Comparison of ENCODE assay signal across 16 cellular contexts in genomic region chr22:49291781-49292180, GRCh38.
"Had no signal": no experiment of that assay in that cellular context is flagged by ENCODE, and none has a peak within 500 bp of the region (broad histone marks: within the 10 kb centered on the region; RNA-seq: fewer than 3 reads in every experiment).

No MANE protein-coding gene starts in this region.

- H3K36me3 ChIP-seq: right atrium auricular region, vagina had no signal

- H3K4me1 ChIP-seq: foreskin keratinocyte, right atrium auricular region, vagina had no signal

- ATAC-seq: foreskin keratinocyte, left colon had no signal

- H3K4me3 Mint-ChIP-seq: endodermal cell, naive B cell, nephron, type B pancreatic cell had no signal

- H3K4me1 Mint-ChIP-seq: endodermal cell, naive B cell had no signal

- H3K9me3 ChIP-seq: vagina had no signal

- H3K36me3 Mint-ChIP-seq: type B pancreatic cell had no signal

- DNase-seq: dermis blood vessel endothelial cell; effector CD4-positive, alpha-beta T cell; erythroblast; foreskin keratinocyte; mesendoderm; naive B cell; small intestine; stimulated activated CD4-positive, alpha-beta T cell treated with anti-CD3 and anti-CD28 coated beads, Interleukin-2, amount 100 ng/mL, for 48 hours; stimulated activated naive CD4-positive, alpha-beta T cell treated with Interleukin-2 at 50 U/mL for 16 hours had no signal

- H3K9me3 Mint-ChIP-seq: type B pancreatic cell had no signal

- H3K4me3 ChIP-seq: hepatocyte, right atrium auricular region, vagina had no signal

- H3K27me3 ChIP-seq: foreskin keratinocyte, hepatocyte, right atrium auricular region, vagina had no signal

- H3K27ac ChIP-seq: foreskin keratinocyte, hepatocyte, right atrium auricular region, vagina had no signal

- H3K27ac Mint-ChIP-seq: endodermal cell, naive B cell, nephron, type B pancreatic cell had no signal
